In the genomic region with DNA sequence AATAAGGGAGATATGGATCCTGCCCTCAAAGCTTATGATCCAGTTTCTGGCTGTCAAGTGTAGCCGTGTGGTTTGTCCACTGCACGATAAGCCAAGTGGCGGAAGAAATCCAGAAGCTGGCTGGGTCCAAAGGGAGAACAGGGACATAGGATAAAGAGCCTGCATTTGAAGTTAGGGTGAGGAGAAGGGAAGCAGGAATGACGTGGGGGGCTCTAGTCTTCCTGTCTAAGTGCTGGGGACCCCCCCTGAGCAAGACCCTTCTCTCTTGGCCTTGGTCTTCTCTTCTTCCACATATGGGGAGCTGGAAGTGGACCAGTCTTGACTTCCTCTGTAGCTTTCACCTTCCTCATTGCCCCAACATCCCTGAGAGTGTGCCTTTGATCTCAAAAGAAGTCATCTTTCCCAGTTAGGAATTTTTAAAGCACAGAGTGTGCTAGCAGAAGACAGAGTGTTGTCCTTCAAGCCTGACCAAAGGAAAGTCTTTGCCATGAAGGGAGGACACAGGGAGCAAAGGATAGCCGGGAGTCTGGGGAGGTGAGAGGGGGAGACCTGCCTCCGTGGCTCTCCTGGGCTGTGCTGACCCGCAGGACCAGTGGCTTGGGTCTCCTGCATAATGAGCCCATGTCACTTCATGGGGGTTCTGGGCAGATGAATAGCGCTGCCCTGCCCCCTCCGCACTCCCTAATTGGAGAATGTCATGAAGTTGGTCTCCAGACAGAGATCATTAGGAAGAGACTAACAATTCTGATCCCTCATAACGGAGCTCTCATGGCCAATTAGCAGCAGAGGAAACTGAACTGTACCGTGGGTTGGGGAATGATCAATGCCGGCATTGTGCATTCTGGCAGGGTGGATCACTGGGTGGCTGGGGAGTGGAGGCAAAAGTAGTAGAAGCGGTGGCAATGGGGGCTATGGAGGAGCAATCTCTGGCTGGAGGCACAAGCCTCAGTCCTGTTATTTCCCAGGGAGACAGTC, we compare ENCODE assay signal across 24 cellular contexts.
"Had no signal": no experiment of that assay in that cellular context is flagged by ENCODE, and none has a peak within 500 bp of the region (broad histone marks: within the 10 kb centered on the region; RNA-seq: fewer than 3 reads in every experiment).

No MANE protein-coding gene starts in this region.

- H3K4me1 ChIP-seq: prostate gland, right lobe of liver, uterus had no signal

- H3K9me3 Mint-ChIP-seq: central memory CD8-positive, alpha-beta T cell; naive thymus-derived CD8-positive, alpha-beta T cell; stimulated activated memory B cell treated with anti-CD40 and anti-IgM and Interleukin-4, amounts not matched to agents 10 μg/mL and 1 μg/mL and 100 μg/mL, for 72 hours; stimulated activated naive CD8-positive, alpha-beta T cell treated with anti-CD3 and anti-CD28 coated beads, Interleukin-15, Interleukin-2, amounts not matched to agents 100 ng/mL and 50 ng/mL, for 24 hours had no signal

- H3K4me3 ChIP-seq: dorsolateral prefrontal cortex, esophagus squamous epithelium, mucosa of descending colon, prostate gland, right lobe of liver, spleen, tibial artery, upper lobe of left lung, uterus had no signal

- DNase-seq: cortex of kidney; effector memory CD4-positive, alpha-beta T cell; esophagus squamous epithelium; foreskin fibroblast; kidney glomerular epithelial cell; mammary epithelial cell; mucosa of descending colon; naive thymus-derived CD8-positive, alpha-beta T cell; right lobe of liver; spleen; stimulated activated CD4-positive, alpha-beta T cell treated with anti-CD3 and anti-CD28 coated beads, Interleukin-15, amount 100 ng/mL, for 24 hours; stimulated activated CD4-positive, alpha-beta T cell treated with anti-CD3 and anti-CD28 coated beads, Interleukin-1b, Interleukin-23, amount 100 ng/mL, for 48 hours; stimulated activated CD4-positive, alpha-beta T cell treated with anti-CD3 and anti-CD28 coated beads, Interleukin-4, amount 100 ng/mL, for 24 hours; tibial artery; upper lobe of left lung; uterus had no signal

- H3K27ac Mint-ChIP-seq: naive thymus-derived CD8-positive, alpha-beta T cell; stimulated activated memory B cell treated with anti-CD40 and anti-IgM and Interleukin-4, amounts not matched to agents 10 μg/mL and 1 μg/mL and 100 μg/mL, for 72 hours; stimulated activated naive CD8-positive, alpha-beta T cell treated with anti-CD3 and anti-CD28 coated beads, Interleukin-15, Interleukin-2, amounts not matched to agents 100 ng/mL and 50 ng/mL, for 24 hours had no signal

- H3K27me3 ChIP-seq: dorsolateral prefrontal cortex, right lobe of liver, upper lobe of left lung, uterus had no signal

- H3K9me3 ChIP-seq: esophagus squamous epithelium, mucosa of descending colon, neutrophil, prostate gland, right lobe of liver, spleen, tibial artery, upper lobe of left lung, uterus had no signal

- H3K36me3 Mint-ChIP-seq: naive thymus-derived CD8-positive, alpha-beta T cell; stimulated activated memory B cell treated with anti-CD40 and anti-IgM and Interleukin-4, amounts not matched to agents 10 μg/mL and 1 μg/mL and 100 μg/mL, for 72 hours had no signal

- ATAC-seq: left lobe of liver; mucosa of descending colon; naive thymus-derived CD8-positive, alpha-beta T cell; right lobe of liver; stimulated activated memory B cell treated with anti-CD40 and anti-IgM and Interleukin-4, amounts not matched to agents 10 μg/mL and 1 μg/mL and 100 μg/mL, for 72 hours had no signal

- H3K4me3 Mint-ChIP-seq: central memory CD8-positive, alpha-beta T cell; naive thymus-derived CD8-positive, alpha-beta T cell; stimulated activated memory B cell treated with anti-CD40 and anti-IgM and Interleukin-4, amounts not matched to agents 10 μg/mL and 1 μg/mL and 100 μg/mL, for 72 hours; stimulated activated naive CD8-positive, alpha-beta T cell treated with anti-CD3 and anti-CD28 coated beads, Interleukin-15, Interleukin-2, amounts not matched to agents 100 ng/mL and 50 ng/mL, for 24 hours had no signal

- H3K36me3 ChIP-seq: esophagus squamous epithelium, neutrophil, prostate gland, right lobe of liver, spleen, tibial artery, upper lobe of left lung, uterus had no signal

- H3K27ac ChIP-seq: epithelial cell of prostate, esophagus squamous epithelium, neutrophil, prostate gland, right lobe of liver, spleen, tibial artery, upper lobe of left lung, uterus had no signal
